ENCODE assay signal across 1 cellular context in the genomic region with DNA sequence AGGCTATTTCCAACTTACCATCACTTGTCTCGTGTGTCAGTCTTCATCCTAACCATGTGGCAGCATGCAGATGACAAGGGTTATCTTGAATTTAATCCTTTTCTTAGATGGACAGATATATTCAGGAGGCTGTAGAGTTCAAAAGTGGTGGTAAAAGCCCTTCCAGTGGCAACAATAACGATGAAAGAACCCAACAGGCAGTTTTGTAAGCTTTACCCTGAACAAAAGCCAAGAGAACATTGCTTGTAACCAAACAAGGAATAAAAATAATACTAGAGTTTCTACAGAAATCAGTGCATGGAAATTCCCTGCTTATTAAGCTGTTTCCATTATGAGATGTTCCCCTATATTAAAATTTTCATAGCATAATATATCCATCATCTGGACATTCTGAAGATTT.
TF ChIP-seq lines count a peak whose summit lies in the region.

No MANE protein-coding gene starts in this region.

TF ChIP-seq in IMR-90, 13 proteins besides CTCF, POLR2A, EP300 and RAD21:
- TF ChIP-seq SMC3 (IDR thresholded peaks at IDR 0.05; ENCODE audit: low read depth, low read length) (no peak), MAZ (IDR thresholded peaks at IDR 0.05; ENCODE audit: borderline replicate concordance, low read depth, low read length) (no peak), MXI1 (IDR thresholded peaks at IDR 0.05; ENCODE audit: borderline replicate concordance, low read depth, low read length) (no peak), NFE2L2 (IDR thresholded peaks at IDR 0.05; ENCODE audit: low read depth, low read length) (no peak), FOS (IDR thresholded peaks at IDR 0.05; ENCODE audit: low read depth, low read length) (no peak)
- TF ChIP-seq, protein P1, sequence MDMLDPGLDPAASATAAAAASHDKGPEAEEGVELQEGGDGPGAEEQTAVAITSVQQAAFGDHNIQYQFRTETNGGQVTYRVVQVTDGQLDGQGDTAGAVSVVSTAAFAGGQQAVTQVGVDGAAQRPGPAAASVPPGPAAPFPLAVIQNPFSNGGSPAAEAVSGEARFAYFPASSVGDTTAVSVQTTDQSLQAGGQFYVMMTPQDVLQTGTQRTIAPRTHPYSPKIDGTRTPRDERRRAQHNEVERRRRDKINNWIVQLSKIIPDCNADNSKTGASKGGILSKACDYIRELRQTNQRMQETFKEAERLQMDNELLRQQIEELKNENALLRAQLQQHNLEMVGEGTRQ (IDR thresholded peaks at IDR 0.05; ENCODE audit: low read depth, low read length) = no peak
TF ChIP-seq in IMR-90: peak in this region for 0.
